In genomic region chr1:207983044-207983443, GRCh38 we compare ENCODE assay signal across 2 cellular contexts.
A peak's percentile ranks its signal among the peaks of the same experiment; 100 is the strongest.
TF ChIP-seq lines count a peak whose summit lies in the region.

No MANE protein-coding gene starts in this region.

TF ChIP-seq in HepG2, 621 proteins besides CTCF, POLR2A, EP300 and RAD21:
- TF ChIP-seq, protein P1, sequence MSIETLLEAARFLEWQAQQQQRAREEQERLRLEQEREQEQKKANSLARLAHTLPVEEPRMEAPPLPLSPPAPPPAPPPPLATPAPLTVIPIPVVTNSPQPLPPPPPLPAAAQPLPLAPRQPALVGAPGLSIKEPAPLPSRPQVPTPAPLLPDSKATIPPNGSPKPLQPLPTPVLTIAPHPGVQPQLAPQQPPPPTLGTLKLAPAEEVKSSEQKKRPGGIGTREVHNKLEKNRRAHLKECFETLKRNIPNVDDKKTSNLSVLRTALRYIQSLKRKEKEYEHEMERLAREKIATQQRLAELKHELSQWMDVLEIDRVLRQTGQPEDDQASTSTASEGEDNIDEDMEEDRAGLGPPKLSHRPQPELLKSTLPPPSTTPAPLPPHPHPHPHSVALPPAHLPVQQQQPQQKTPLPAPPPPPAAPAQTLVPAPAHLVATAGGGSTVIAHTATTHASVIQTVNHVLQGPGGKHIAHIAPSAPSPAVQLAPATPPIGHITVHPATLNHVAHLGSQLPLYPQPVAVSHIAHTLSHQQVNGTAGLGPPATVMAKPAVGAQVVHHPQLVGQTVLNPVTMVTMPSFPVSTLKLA (IDR thresholded peaks at IDR 0.05): peak; percentile 77
- no peak for TF ChIP-seq YEATS4 (CRISPR knock-in tag; IDR thresholded peaks at IDR 0.05; ENCODE audit: borderline replicate concordance)
TF ChIP-seq in HepG2: peak in this region for 1.

TF ChIP-seq in GM23338, 12 proteins besides CTCF, POLR2A, EP300 and RAD21 (continued from another document):
- TF ChIP-seq, protein P2, sequence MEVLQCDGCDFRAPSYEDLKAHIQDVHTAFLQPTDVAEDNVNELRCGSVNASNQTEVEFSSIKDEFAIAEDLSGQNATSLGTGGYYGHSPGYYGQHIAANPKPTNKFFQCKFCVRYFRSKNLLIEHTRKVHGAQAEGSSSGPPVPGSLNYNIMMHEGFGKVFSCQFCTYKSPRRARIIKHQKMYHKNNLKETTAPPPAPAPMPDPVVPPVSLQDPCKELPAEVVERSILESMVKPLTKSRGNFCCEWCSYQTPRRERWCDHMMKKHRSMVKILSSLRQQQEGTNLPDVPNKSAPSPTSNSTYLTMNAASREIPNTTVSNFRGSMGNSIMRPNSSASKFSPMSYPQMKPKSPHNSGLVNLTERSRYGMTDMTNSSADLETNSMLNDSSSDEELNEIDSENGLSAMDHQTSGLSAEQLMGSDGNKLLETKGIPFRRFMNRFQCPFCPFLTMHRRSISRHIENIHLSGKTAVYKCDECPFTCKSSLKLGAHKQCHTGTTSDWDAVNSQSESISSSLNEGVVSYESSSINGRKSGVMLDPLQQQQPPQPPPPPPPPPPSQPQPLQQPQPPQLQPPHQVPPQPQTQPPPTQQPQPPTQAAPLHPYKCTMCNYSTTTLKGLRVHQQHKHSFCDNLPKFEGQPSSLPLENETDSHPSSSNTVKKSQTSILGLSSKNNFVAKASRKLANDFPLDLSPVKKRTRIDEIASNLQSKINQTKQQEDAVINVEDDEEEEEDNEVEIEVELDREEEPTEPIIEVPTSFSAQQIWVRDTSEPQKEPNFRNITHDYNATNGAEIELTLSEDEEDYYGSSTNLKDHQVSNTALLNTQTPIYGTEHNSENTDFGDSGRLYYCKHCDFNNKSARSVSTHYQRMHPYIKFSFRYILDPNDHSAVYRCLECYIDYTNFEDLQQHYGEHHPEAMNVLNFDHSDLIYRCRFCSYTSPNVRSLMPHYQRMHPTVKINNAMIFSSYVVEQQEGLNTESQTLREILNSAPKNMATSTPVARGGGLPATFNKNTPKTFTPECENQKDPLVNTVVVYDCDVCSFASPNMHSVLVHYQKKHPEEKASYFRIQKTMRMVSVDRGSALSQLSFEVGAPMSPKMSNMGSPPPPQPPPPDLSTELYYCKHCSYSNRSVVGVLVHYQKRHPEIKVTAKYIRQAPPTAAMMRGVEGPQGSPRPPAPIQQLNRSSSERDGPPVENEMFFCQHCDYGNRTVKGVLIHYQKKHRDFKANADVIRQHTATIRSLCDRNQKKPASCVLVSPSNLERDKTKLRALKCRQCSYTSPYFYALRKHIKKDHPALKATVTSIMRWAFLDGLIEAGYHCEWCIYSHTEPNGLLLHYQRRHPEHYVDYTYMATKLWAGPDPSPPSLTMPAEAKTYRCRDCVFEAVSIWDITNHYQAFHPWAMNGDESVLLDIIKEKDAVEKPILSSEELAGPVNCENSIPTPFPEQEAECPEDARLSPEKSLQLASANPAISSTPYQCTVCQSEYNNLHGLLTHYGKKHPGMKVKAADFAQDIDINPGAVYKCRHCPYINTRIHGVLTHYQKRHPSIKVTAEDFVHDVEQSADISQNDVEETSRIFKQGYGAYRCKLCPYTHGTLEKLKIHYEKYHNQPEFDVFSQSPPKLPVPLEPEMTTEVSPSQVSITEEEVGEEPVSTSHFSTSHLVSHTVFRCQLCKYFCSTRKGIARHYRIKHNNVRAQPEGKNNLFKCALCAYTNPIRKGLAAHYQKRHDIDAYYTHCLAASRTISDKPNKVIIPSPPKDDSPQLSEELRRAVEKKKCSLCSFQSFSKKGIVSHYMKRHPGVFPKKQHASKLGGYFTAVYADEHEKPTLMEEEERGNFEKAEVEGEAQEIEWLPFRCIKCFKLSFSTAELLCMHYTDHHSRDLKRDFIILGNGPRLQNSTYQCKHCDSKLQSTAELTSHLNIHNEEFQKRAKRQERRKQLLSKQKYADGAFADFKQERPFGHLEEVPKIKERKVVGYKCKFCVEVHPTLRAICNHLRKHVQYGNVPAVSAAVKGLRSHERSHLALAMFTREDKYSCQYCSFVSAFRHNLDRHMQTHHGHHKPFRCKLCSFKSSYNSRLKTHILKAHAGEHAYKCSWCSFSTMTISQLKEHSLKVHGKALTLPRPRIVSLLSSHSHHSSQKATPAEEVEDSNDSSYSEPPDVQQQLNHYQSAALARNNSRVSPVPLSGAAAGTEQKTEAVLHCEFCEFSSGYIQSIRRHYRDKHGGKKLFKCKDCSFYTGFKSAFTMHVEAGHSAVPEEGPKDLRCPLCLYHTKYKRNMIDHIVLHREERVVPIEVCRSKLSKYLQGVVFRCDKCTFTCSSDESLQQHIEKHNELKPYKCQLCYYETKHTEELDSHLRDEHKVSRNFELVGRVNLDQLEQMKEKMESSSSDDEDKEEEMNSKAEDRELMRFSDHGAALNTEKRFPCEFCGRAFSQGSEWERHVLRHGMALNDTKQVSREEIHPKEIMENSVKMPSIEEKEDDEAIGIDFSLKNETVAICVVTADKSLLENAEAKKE (CRISPR knock-in tag; IDR thresholded peaks at IDR 0.05): no peak
- TF ChIP-seq CREB1 (CRISPR knock-in tag; IDR thresholded peaks at IDR 0.05; ENCODE audit: low read depth) (no peak), REST (IDR thresholded peaks at IDR 0.05; ENCODE audit: unreplicated experiment) (no peak), EZH2phosphoT487 (IDR thresholded peaks at IDR 0.05; ENCODE audit: unreplicated experiment) (no peak), ETS1 (IDR thresholded peaks at IDR 0.05) (no peak), ZNF114 (CRISPR knock-in tag; IDR thresholded peaks at IDR 0.05) (no peak)
